In genomic region chr22:30813936-30814335, GRCh38 we compare ENCODE assay signal across 25 cellular contexts.
"Had no signal": no experiment of that assay in that cellular context is flagged by ENCODE, and none has a peak within 500 bp of the region (broad histone marks: within the 10 kb centered on the region; RNA-seq: fewer than 3 reads in every experiment).

No MANE protein-coding gene starts in this region.

- ATAC-seq: gastrocnemius medialis; left lobe of liver; naive thymus-derived CD4-positive, alpha-beta T cell; right lobe of liver; stimulated activated naive CD8-positive, alpha-beta T cell treated with anti-CD3 and anti-CD28 coated beads, Interleukin-15, amount 100 ng/mL, for 72 hours had no signal

- H3K27ac Mint-ChIP-seq: memory B cell; naive thymus-derived CD4-positive, alpha-beta T cell; nephron; neural progenitor cell; progenitor cell of endocrine pancreas; stimulated activated naive CD8-positive, alpha-beta T cell treated with anti-CD3 and anti-CD28 coated beads, Interleukin-15, amount 100 ng/mL, for 72 hours had no signal

- H3K4me3 ChIP-seq: coronary artery, gastrocnemius medialis, lung, neural progenitor cell, right lobe of liver, smooth muscle cell, suprapubic skin, transverse colon had no signal

- H3K27me3 ChIP-seq: gastrocnemius medialis, neural progenitor cell, right lobe of liver, suprapubic skin, transverse colon had no signal

- H3K4me1 ChIP-seq: gastrocnemius medialis, neural progenitor cell, parathyroid adenoma, right lobe of liver, suprapubic skin, transverse colon had no signal

- H3K36me3 ChIP-seq: gastrocnemius medialis, neural progenitor cell, right lobe of liver, suprapubic skin, transverse colon had no signal

- H3K9me3 Mint-ChIP-seq: memory B cell; nephron; neural progenitor cell; stimulated activated naive CD8-positive, alpha-beta T cell treated with anti-CD3 and anti-CD28 coated beads, Interleukin-15, amount 100 ng/mL, for 72 hours had no signal

- DNase-seq: dermis blood vessel endothelial cell; effector memory CD4-positive, alpha-beta T cell; erythroblast; foreskin fibroblast; gastrocnemius medialis; midbrain; naive thymus-derived CD4-positive, alpha-beta T cell; right lobe of liver; stimulated activated CD4-positive, alpha-beta T cell treated with anti-CD3 and anti-CD28 coated beads, Interleukin-12 subunit alpha, Interleukin-12 subunit beta, amount 100 ng/mL, for 4 hours; stimulated activated CD4-positive, alpha-beta T cell treated with anti-CD3 and anti-CD28 coated beads, Interleukin-1b, Interleukin-23, amount 100 ng/mL, for 48 hours; stimulated activated CD4-positive, alpha-beta T cell treated with anti-CD3 and anti-CD28 coated beads, Interleukin-4, amount 100 ng/mL, for 1 hour; stimulated activated CD8-positive, alpha-beta memory T cell treated with anti-CD3 and anti-CD28 coated beads, Interleukin-4, amount 100 ng/mL, for 48 hours; stimulated activated naive CD4-positive, alpha-beta T cell; stimulated activated naive CD8-positive, alpha-beta T cell treated with anti-CD3 and anti-CD28 coated beads, Interleukin-15, amount 100 ng/mL, for 72 hours; transverse colon had no signal

- H3K4me3 Mint-ChIP-seq: memory B cell; naive thymus-derived CD4-positive, alpha-beta T cell; nephron; neural progenitor cell; stimulated activated naive CD8-positive, alpha-beta T cell treated with anti-CD3 and anti-CD28 coated beads, Interleukin-15, amount 100 ng/mL, for 72 hours had no signal

- H3K4me1 Mint-ChIP-seq: memory B cell; naive thymus-derived CD4-positive, alpha-beta T cell; nephron; neural progenitor cell had no signal

- H3K27ac ChIP-seq: coronary artery, gastrocnemius medialis, neural progenitor cell, parathyroid adenoma, right lobe of liver, suprapubic skin, transverse colon had no signal

- H3K9me3 ChIP-seq: gastrocnemius medialis, right lobe of liver, suprapubic skin, transverse colon had no signal

- H3K36me3 Mint-ChIP-seq: memory B cell, neural progenitor cell had no signal
